Comparison of ENCODE assay signal across 17 cellular contexts in genomic region chr2:108555572-108555971, GRCh38. TPM values are rescaled to one million over a fixed set of nuclear protein-coding genes. Genes with fewer than 3 reads are reported as not detected.
A peak's percentile ranks its signal among the peaks of the same experiment; 100 is the strongest.
DNase-seq lines count a peak whose midpoint lies in the region; ATAC-seq and TF ChIP-seq lines count a peak whose summit lies in the region.
"Had no signal": no experiment of that assay in that cellular context is flagged by ENCODE, and none has a peak within 500 bp of the region (broad histone marks: within the 10 kb centered on the region; RNA-seq: fewer than 3 reads in every experiment).

No MANE protein-coding gene starts in this region.

- H2BK120ac ChIP-seq in IMR-90 (ENCODE audit: low read depth, low read length) (no peak overlapping the region), mesenchymal stem cell (ENCODE audit: low read depth, low read length) (no peak overlapping the region)

- H3K18ac ChIP-seq in IMR-90 (ENCODE audit: low read depth, low read length) = no peak overlapping the region; the same call in 1 of the 2 replicates
- H3K18ac ChIP-seq in mesenchymal stem cell (ENCODE audit: low read depth in 1 of 2, low read length in 2 of 2) = peak overlapping the region; percentile 11 to 18

- no CpG with 5 or more reads among the region's 2 CpGs for WGBS in IMR-90 (ENCODE audit: extremely low coverage in 2 of 2, insufficient read length in 1 of 2), 2 experiments
- 95% methylated on average over 2 of the region's 2 CpGs for WGBS in esophagus muscularis mucosa
- WGBS in mesenchymal stem cell = 96% methylated on average over 1 of the region's 2 CpGs
- WGBS in stomach, 5 donors = 91 to 96% (median 96%) methylated on average over 2 of the region's 2 CpGs

- H3K9ac ChIP-seq in IMR-90 (ENCODE audit: low read depth, low read length) (no peak overlapping the region), mesenchymal stem cell (ENCODE audit: low read length) (no peak overlapping the region)

- H3K36me3 ChIP-seq in IMR-90 (ENCODE audit: control insufficient read depth, insufficient read depth, low read length) (no peaks in the 10 kb centered on the region), esophagus muscularis mucosa (no peaks in the 10 kb centered on the region), mesenchymal stem cell (ENCODE audit: control insufficient read depth in 1 of 2, insufficient read depth in 2 of 2, low read depth in 1 of 2, low read length in 2 of 2) (peaks cover 4 to 12% of the 10 kb centered on the region in 2 experiments), stomach (no peaks in the 10 kb centered on the region)

- ATAC-seq in IMR-90 (ENCODE audit: low read depth) (no peak), HG02763 (IDR thresholded peaks at IDR 0.05; ENCODE audit: unreplicated experiment) (no peak)

- peaks cover 58% of the 10 kb centered on the region for H4K20me1 ChIP-seq in IMR-90 (ENCODE audit: insufficient read depth, low read length)

- H3K27ac ChIP-seq in IMR-90 (ENCODE audit: insufficient read depth, low read length) = no peak overlapping the region
- H3K27ac ChIP-seq in esophagus muscularis mucosa (replicated peaks in 1 of 4) = peak overlapping the region; percentile 29 to 74 (median 73)
- no peak overlapping the region for H3K27ac ChIP-seq in mesenchymal stem cell (ENCODE audit: low read length, poor library complexity, severe bottlenecking)
- H3K27ac ChIP-seq in stomach = peak overlapping the region in 3 of 5 donors; percentile 44 to 64 (median 45)
- H3K27ac ChIP-seq: PC-9 had no signal

- H2AK9ac ChIP-seq in IMR-90 (replicated peaks; ENCODE audit: low read depth, low read length, poor library complexity) = no peak overlapping the region

- no peak for TF ChIP-seq EP300 in esophagus muscularis mucosa (IDR thresholded peaks at IDR 0.05)
- TF ChIP-seq EP300 in stomach (IDR thresholded peaks at IDR 0.05) = no peak

- peak overlapping the region in 1 of 2 experiments; percentile 58 for H2BK12ac ChIP-seq in mesenchymal stem cell (ENCODE audit: low read length in 2 of 2)

- H2AK5ac ChIP-seq in IMR-90 (ENCODE audit: low read depth, low read length) (peak overlapping the region; percentile 27; the same call in 1 of the 2 replicates), mesenchymal stem cell (ENCODE audit: low read length, severe bottlenecking) (no peak overlapping the region)

- H2AFZ ChIP-seq in IMR-90 (replicated peaks; ENCODE audit: low read length, poor library complexity) (no peak overlapping the region), mesenchymal stem cell (ENCODE audit: low read depth, low read length) (no peak overlapping the region)
- H2AFZ ChIP-seq: PC-9 had no signal

- H3K9me3 ChIP-seq in IMR-90 (ENCODE audit: control insufficient read depth, insufficient read depth, low read length) (no peaks in the 10 kb centered on the region), esophagus muscularis mucosa (no peaks in the 10 kb centered on the region), mesenchymal stem cell (ENCODE audit: control insufficient read depth, low read length) (no peaks in the 10 kb centered on the region), stomach (no peaks in the 10 kb centered on the region)

- H3K4ac ChIP-seq in IMR-90 (ENCODE audit: low read depth, low read length) (no peak overlapping the region), mesenchymal stem cell (ENCODE audit: low read depth in 1 of 2, low read length in 2 of 2) (peak overlapping the region in 1 of 2 experiments; percentile 29)

- H2BK20ac ChIP-seq in IMR-90 (ENCODE audit: low read depth, low read length) = no peak overlapping the region

- H3K23ac ChIP-seq in IMR-90 (ENCODE audit: low read depth, low read length) (no peak overlapping the region; the same call in 1 of the 2 replicates), mesenchymal stem cell (ENCODE audit: low read length in 2 of 2) (peak overlapping the region in 1 of 2 experiments; percentile 47)

- no peak for TF ChIP-seq RAD21 in IMR-90 (IDR thresholded peaks at IDR 0.05; ENCODE audit: low read length)

- no peak for TF ChIP-seq POLR2A in IMR-90 (IDR thresholded peaks at IDR 0.05; ENCODE audit: low read depth, low read length)
- no peak for TF ChIP-seq POLR2A in esophagus muscularis mucosa (IDR thresholded peaks at IDR 0.05; ENCODE audit: low read depth)
- TF ChIP-seq POLR2A in stomach (IDR thresholded peaks at IDR 0.05) = no peak

- H2BK15ac ChIP-seq in IMR-90 (ENCODE audit: low read depth, low read length) (no peak overlapping the region), mesenchymal stem cell (ENCODE audit: low read depth, poor library complexity, severe bottlenecking) (no peak overlapping the region)

- H3K27me3 ChIP-seq in IMR-90 (ENCODE audit: control insufficient read depth, insufficient read depth, low read length) = no peaks in the 10 kb centered on the region
- no peaks in the 10 kb centered on the region for H3K27me3 ChIP-seq in esophagus muscularis mucosa
- no peaks in the 10 kb centered on the region for H3K27me3 ChIP-seq in mesenchymal stem cell (ENCODE audit: control insufficient read depth in 1 of 2, insufficient read depth in 1 of 2, low read length in 2 of 2)
- H3K27me3 ChIP-seq in stomach = no peaks in the 10 kb centered on the region

- DNase-seq in IMR-90 (no peak), esophagus muscularis mucosa (ENCODE audit: extremely low spot score) (no peak), mesenchymal stem cell (no peak), stomach (no peak), G401 (ENCODE audit: low spot score) (no peak)
- DNase-seq in stimulated activated CD4-positive, alpha-beta T cell treated with anti-CD3 and anti-CD28 coated beads, Interleukin-4, amount 100 ng/mL, for 4 hours = no peak
- DNase-seq: C1 segment of cervical spinal cord, DMS153, EL, KBM-7, NCI-H1417 treated with DMSO at 0.1 percent for 48 hours, NCI-H1930, NCI-H2171, NCI-H446 treated with DMSO at 0.1 percent for 48 hours, NCI-H774, PC-9 had no signal

- H2BK5ac ChIP-seq in IMR-90 (ENCODE audit: low read depth, low read length, poor library complexity, severe bottlenecking) (no peak overlapping the region), mesenchymal stem cell (ENCODE audit: low read depth, low read length, poor library complexity, severe bottlenecking) (no peak overlapping the region)

- peaks cover 37 to 66% of the 10 kb centered on the region in 2 experiments for H3K79me1 ChIP-seq in IMR-90 (ENCODE audit: low read depth in 1 of 2, low read length in 2 of 2)
- H3K79me1 ChIP-seq in mesenchymal stem cell (replicated peaks; ENCODE audit: low read length, poor library complexity, severe bottlenecking) = no peaks in the 10 kb centered on the region

- CTCF ChIA-PET in IMR-90 (lab: Yijun Ruan, JAX) = no interaction called here

- no peak overlapping the region for H4K91ac ChIP-seq in IMR-90 (ENCODE audit: insufficient read depth, low read depth, low read length)
- no peak overlapping the region for H4K91ac ChIP-seq in mesenchymal stem cell (ENCODE audit: low read length)

- H3K4me3 ChIP-seq in IMR-90 (ENCODE audit: insufficient read depth, low read depth, low read length) (no peak overlapping the region), esophagus muscularis mucosa (no peak overlapping the region), mesenchymal stem cell (ENCODE audit: insufficient read depth in 1 of 2, low read depth in 1 of 2, low read length in 2 of 2) (no peak overlapping the region), stomach (no peak overlapping the region)
- H3K4me3 ChIP-seq: PC-9 had no signal

- POLR2A ChIA-PET in IMR-90 (lab: Charles Lee; ENCODE audit: unreplicated experiment) = no interaction called here

- no peak overlapping the region for H4K5ac ChIP-seq in IMR-90 (ENCODE audit: low read depth, low read length)

- H3K4me2 ChIP-seq in IMR-90 (ENCODE audit: low read depth, low read length) (no peak overlapping the region), mesenchymal stem cell (ENCODE audit: low read length, poor library complexity, severe bottlenecking) (no peak overlapping the region)
- H3K4me2 ChIP-seq: PC-9 had no signal

- peaks cover 29% of the 10 kb centered on the region for H3K9me1 ChIP-seq in IMR-90 (ENCODE audit: insufficient read depth, low read length)

- H4K8ac ChIP-seq in IMR-90 (ENCODE audit: low read depth in 2 of 2, low read length in 2 of 2) (no peak overlapping the region), mesenchymal stem cell (ENCODE audit: low read length) (no peak overlapping the region)

- H3K4me1 ChIP-seq in IMR-90 (ENCODE audit: control insufficient read depth, insufficient read depth, low read length) (peaks cover 15% of the 10 kb centered on the region), esophagus muscularis mucosa (peaks cover 46 to 72% (median 69%) of the 10 kb centered on the region in 4 donors), mesenchymal stem cell (ENCODE audit: control insufficient read depth, insufficient read depth, low read depth, low read length) (peaks cover 15% of the 10 kb centered on the region), stomach (peaks cover 17 to 63% (median 41%) of the 10 kb centered on the region in 4 donors)

- no TSS peak for BruUV-seq in IMR-90 (replicated peaks; lab: Mats Ljungman, UMichigan)

- no peak for TF ChIP-seq CTCF in IMR-90 (conservative IDR thresholded peaks at IDR 0.05; ENCODE audit: low read depth, low read length)
- TF ChIP-seq CTCF in esophagus muscularis mucosa (IDR thresholded peaks at IDR 0.05) = no peak
- no peak for TF ChIP-seq CTCF in stomach (IDR thresholded peaks at IDR 0.05)

- H3K56ac ChIP-seq in IMR-90 (ENCODE audit: extremely low read depth, insufficient read depth, low read length) = no peak overlapping the region

- intact Hi-C loops in IMR-90 (cut with micrococcal nuclease) (no loop called here), esophagus muscularis mucosa (cut with DNase I) (no loop called here), stomach (cut with DNase I; ENCODE audit: low total_unique reads) (no loop called here)

- H3K14ac ChIP-seq in IMR-90 (replicated peaks; ENCODE audit: low read depth, low read length) = no peak overlapping the region
- H3K14ac ChIP-seq in mesenchymal stem cell (ENCODE audit: low read length in 2 of 2) = peak overlapping the region in 1 of 2 experiments; percentile 86

- in situ Hi-C loops in IMR-90 (cut with MboI; ENCODE audit: low sequenced_read_pairs) (no loop called here), G401 (cut with HindIII; ENCODE audit: low sequenced_read_pairs) (loop anchor here (25.0 kb wide), 1 partner anchor 93 kb away; no protein-coding TSS in a partner anchor)

- dilution Hi-C loops in IMR-90 (cut with HindIII; ENCODE audit: low sequenced_read_pairs, unreplicated experiment) = no loop called here

TF ChIP-seq in IMR-90, 13 proteins besides CTCF, POLR2A, EP300 and RAD21:
- no peak for TF ChIP-seq SMC3 (IDR thresholded peaks at IDR 0.05; ENCODE audit: low read depth, low read length)

RNA-seq across cellular contexts. Expression of gene LIMS1, which starts 21.3 kb away (rescaled TPM):
- total RNA-seq in IMR-90 (2012; rRNA removed) = 125 and 131 TPM in 2 replicates
- 51.8 and 59.1 TPM in 2 replicates for polyA plus RNA-seq in IMR-90 (2012; rRNA removed)
- polyA plus RNA-seq in IMR-90 (2012; cell fraction: cytosol; rRNA removed) = 58.5 and 87.4 TPM in 2 replicates
- 76.8 and 143 TPM in 2 replicates for polyA plus RNA-seq in IMR-90 (2012; cell fraction: nucleus; rRNA removed; ENCODE audit: low replicate concordance)
- total RNA-seq in esophagus muscularis mucosa = 100 to 1,000 TPM in 3 of 4 donors, 10 to 100 TPM in 1; 71.0 to 141 (median 123) TPM
- 146 TPM for polyA plus RNA-seq in mesenchymal stem cell (2013, experiment 1 of 2)
- 150 TPM for polyA plus RNA-seq in mesenchymal stem cell (2013, experiment 2 of 2)
- total RNA-seq in stomach = 100 to 1,000 TPM in 1 of 5 donors, 10 to 100 TPM in 4; 21.0 to 136 (median 35.2) TPM
- 10 to 100 TPM; 11.9 to 33.3 (median 33.1) TPM for polyA plus RNA-seq in stomach
- total RNA-seq in G401 (2014; rRNA removed; shearing (Covaris generic)) = 18.3 and 68.3 TPM in 2 replicates

Comparison
In these comparisons a context has a peak if more than half of its experiments do, and no peak if none do; other contexts are left out.
1. H3K27ac ChIP-seq: peak in esophagus muscularis mucosa (4 of 4) and stomach (3 of 5); none in IMR-90 (single experiment) and mesenchymal stem cell (single experiment).